In the genomic region with DNA sequence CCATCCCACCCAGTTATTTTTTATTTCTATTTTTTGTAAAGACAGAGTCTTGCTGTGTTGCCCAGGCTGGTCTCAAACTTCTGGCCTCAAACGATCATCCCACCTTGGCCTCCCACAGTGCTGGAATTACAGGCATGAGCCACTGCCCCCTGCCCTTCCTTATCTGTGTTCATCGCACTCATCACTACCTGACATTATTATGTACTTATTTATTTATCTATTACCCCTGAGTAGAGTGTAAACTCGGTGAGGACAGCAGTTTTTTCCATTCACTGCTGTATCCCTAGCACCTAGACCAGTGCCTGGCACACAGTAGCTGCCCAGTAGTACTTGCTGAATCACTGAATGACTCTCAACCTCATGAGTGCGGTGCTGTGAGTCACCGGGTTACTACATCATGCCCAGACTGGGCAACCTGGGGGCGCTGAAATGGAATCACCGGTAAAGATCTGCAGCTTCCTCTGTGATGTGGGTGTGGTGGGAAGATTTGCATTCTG, we compare ENCODE assay signal across 9 cellular contexts.
A peak's percentile ranks its signal among the peaks of the same experiment; 100 is the strongest.
DNase-seq lines count a peak whose midpoint lies in the region; ATAC-seq and TF ChIP-seq lines count a peak whose summit lies in the region.
"Had no signal": no experiment of that assay in that cellular context is flagged by ENCODE, and none has a peak within 500 bp of the region (broad histone marks: within the 10 kb centered on the region; RNA-seq: fewer than 3 reads in every experiment).

No MANE protein-coding gene starts in this region.

- H3K4me1 ChIP-seq in smooth muscle cell (ENCODE audit: low read depth) (no peaks in the 10 kb centered on the region), neuronal stem cell (ENCODE audit: control insufficient read depth in 2 of 2, insufficient read depth in 1 of 2, low read depth in 1 of 2, low read length in 2 of 2) (peaks cover 0 to 4% of the 10 kb centered on the region in 2 donors)

- intact Hi-C loops in left cardiac atrium (cut with DNase I): no loop called here

- TF ChIP-seq CTCF in HFFc6 (IDR thresholded peaks at IDR 0.05) (no peak), smooth muscle cell (IDR thresholded peaks at IDR 0.05; ENCODE audit: borderline replicate concordance, insufficient read depth, poor library complexity, severe bottlenecking) (no peak)

- H2BK12ac ChIP-seq in neuronal stem cell (ENCODE audit: low read length): no peak overlapping the region

- H3K9me3 ChIP-seq in smooth muscle cell (replicated peaks; ENCODE audit: low read depth): no peaks in the 10 kb centered on the region
- H3K9me3 ChIP-seq in neuronal stem cell (replicated peaks in 1 of 2; ENCODE audit: control insufficient read depth in 2 of 2, insufficient read depth in 1 of 2, low read depth in 1 of 2, low read length in 2 of 2): no peaks in the 10 kb centered on the region
- H3K9me3 ChIP-seq: neutrophil had no signal

- H3K4ac ChIP-seq in neuronal stem cell (ENCODE audit: low read length): no peak overlapping the region

- no peaks in the 10 kb centered on the region for H3F3A ChIP-seq in smooth muscle cell (ENCODE audit: low read depth)

- no peak overlapping the region for H2AK5ac ChIP-seq in neuronal stem cell (ENCODE audit: low read depth, low read length)

- no peak overlapping the region for H2BK15ac ChIP-seq in neuronal stem cell (ENCODE audit: low read length)

- 74% methylated on average over 7 of the region's 7 CpGs for WGBS in smooth muscle cell (ENCODE audit: low lambda C conversion rate)
- no CpG with 5 or more reads among the region's 7 CpGs for WGBS in neuronal stem cell (ENCODE audit: extremely low coverage in 2 of 2, insufficient read length in 2 of 2, insufficient replicate concordance in 1 of 2), 2 donors

- H3K36me3 Mint-ChIP-seq in HFFc6 (ENCODE audit: low read depth): peaks cover 14% of the 10 kb centered on the region
- H3K36me3 Mint-ChIP-seq: activated naive CD8-positive, alpha-beta T cell treated with anti-CD3 and anti-CD28 coated beads, Interleukin-2, amount 10 ng/mL, durations not matched to agents 7 days and 5 days had no signal

- H3K79me2 ChIP-seq in smooth muscle cell (ENCODE audit: low read depth): no peaks in the 10 kb centered on the region

- H3K36me3 ChIP-seq in smooth muscle cell (ENCODE audit: low read depth) (no peaks in the 10 kb centered on the region), neuronal stem cell (replicated peaks in 1 of 2; ENCODE audit: control insufficient read depth in 2 of 2, insufficient read depth in 2 of 2, low read length in 2 of 2) (no peaks in the 10 kb centered on the region)
- H3K36me3 ChIP-seq: neutrophil had no signal

- DNase-seq in HFFc6 (peak; percentile 88), T1000 (lab: John Stamatoyannopoulos, UW) (peak; percentile 67), left cardiac atrium (peak; percentile 32), smooth muscle cell (lab: John Stamatoyannopoulos, UW; ENCODE audit: unreplicated experiment) (no peak), retina (no peak), neuronal stem cell (ENCODE audit: low spot score) (no peak)
- DNase-seq: activated naive CD8-positive, alpha-beta T cell treated with anti-CD3 and anti-CD28 coated beads, Interleukin-2, amount 10 ng/mL, durations not matched to agents 7 days and 5 days had no signal

- peak overlapping the region; percentile 40 for H3K4me3 Mint-ChIP-seq in HFFc6
- H3K4me3 Mint-ChIP-seq: activated naive CD8-positive, alpha-beta T cell treated with anti-CD3 and anti-CD28 coated beads, Interleukin-2, amount 10 ng/mL, durations not matched to agents 7 days and 5 days had no signal

- H4K91ac ChIP-seq in neuronal stem cell (ENCODE audit: low read depth, low read length, poor library complexity): no peak overlapping the region

- H3K4me2 ChIP-seq in smooth muscle cell: no peak overlapping the region
- no peak overlapping the region for H3K4me2 ChIP-seq in neuronal stem cell (ENCODE audit: insufficient read depth, low read length, poor library complexity, severe bottlenecking)

- no peak overlapping the region for H3K18ac ChIP-seq in neuronal stem cell (ENCODE audit: low read length)

- H2BK5ac ChIP-seq in neuronal stem cell (ENCODE audit: low read length): no peak overlapping the region

- no peak overlapping the region for H4K8ac ChIP-seq in neuronal stem cell (ENCODE audit: low read depth, low read length)

- no peak overlapping the region for H2BK120ac ChIP-seq in neuronal stem cell (ENCODE audit: low read depth, low read length)

- peaks cover 8% of the 10 kb centered on the region for H3K9me3 Mint-ChIP-seq in HFFc6
- H3K9me3 Mint-ChIP-seq: activated naive CD8-positive, alpha-beta T cell treated with anti-CD3 and anti-CD28 coated beads, Interleukin-2, amount 10 ng/mL, durations not matched to agents 7 days and 5 days had no signal

- H2AFZ ChIP-seq in smooth muscle cell (ENCODE audit: low read depth) (no peak overlapping the region), neuronal stem cell (ENCODE audit: low read length) (no peak overlapping the region)

- H3K9ac ChIP-seq in smooth muscle cell (ENCODE audit: low read depth) (no peak overlapping the region), neuronal stem cell (ENCODE audit: low read depth, low read length, poor library complexity) (no peak overlapping the region)

- H4K20me1 ChIP-seq in smooth muscle cell (ENCODE audit: low read depth): no peaks in the 10 kb centered on the region

- H3K23ac ChIP-seq in neuronal stem cell (ENCODE audit: low read depth, low read length, poor library complexity): no peak overlapping the region

- H3K27me3 ChIP-seq in smooth muscle cell (ENCODE audit: low read depth) (no peaks in the 10 kb centered on the region), neuronal stem cell (ENCODE audit: control insufficient read depth in 3 of 3, insufficient read depth in 3 of 3, low read depth in 1 of 3, low read length in 3 of 3) (no peaks in the 10 kb centered on the region)
- H3K27me3 ChIP-seq: neutrophil had no signal

- H3K27ac ChIP-seq in smooth muscle cell (ENCODE audit: low read depth): peak overlapping the region; percentile 58
- no peak overlapping the region for H3K27ac ChIP-seq in neuronal stem cell (replicated peaks; ENCODE audit: low read length)
- H3K27ac ChIP-seq: neutrophil had no signal

- ATAC-seq in left cardiac atrium: peak in 1 of 2 donors; percentile 86
- no peak for ATAC-seq in GM21381 (IDR thresholded peaks at IDR 0.05; ENCODE audit: unreplicated experiment)

- H3K27me3 Mint-ChIP-seq in HFFc6 (ENCODE audit: insufficient read depth): peaks cover 4% of the 10 kb centered on the region
- H3K27me3 Mint-ChIP-seq: activated naive CD8-positive, alpha-beta T cell treated with anti-CD3 and anti-CD28 coated beads, Interleukin-2, amount 10 ng/mL, durations not matched to agents 7 days and 5 days had no signal

- no peak overlapping the region for H3K14ac ChIP-seq in neuronal stem cell (ENCODE audit: low read length)

- H3K79me1 ChIP-seq in neuronal stem cell (ENCODE audit: low read depth, low read length): no peaks in the 10 kb centered on the region

- H3K4me3 ChIP-seq in smooth muscle cell (no peak overlapping the region), neuronal stem cell (ENCODE audit: low read length in 2 of 2) (no peak overlapping the region)

- peaks cover 58% of the 10 kb centered on the region for H3K4me1 Mint-ChIP-seq in HFFc6 (ENCODE audit: low read depth)
- H3K4me1 Mint-ChIP-seq: activated naive CD8-positive, alpha-beta T cell treated with anti-CD3 and anti-CD28 coated beads, Interleukin-2, amount 10 ng/mL, durations not matched to agents 7 days and 5 days had no signal

- peak overlapping the region; percentile 93 for H3K27ac Mint-ChIP-seq in HFFc6
- H3K27ac Mint-ChIP-seq: activated naive CD8-positive, alpha-beta T cell treated with anti-CD3 and anti-CD28 coated beads, Interleukin-2, amount 10 ng/mL, durations not matched to agents 7 days and 5 days had no signal

Comparison
In these comparisons a context has a peak if more than half of its experiments do, and no peak if none do; other contexts are left out.
1. DNase-seq: peak in HFFc6 (single experiment), T1000 (single experiment) and left cardiac atrium (single experiment); none in smooth muscle cell (single experiment), retina (single experiment) and neuronal stem cell (single experiment).